1 cellular context compared by ENCODE assay signal in genomic region chr1:238892612-238893011, GRCh38.
TF ChIP-seq lines count a peak whose summit lies in the region.

No MANE protein-coding gene starts in this region.

TF ChIP-seq in H1, 55 proteins besides CTCF, POLR2A, EP300 and RAD21:
- TF ChIP-seq SIN3A (conservative IDR thresholded peaks at IDR 0.05 in 1 of 2, IDR thresholded peaks at IDR 0.05 in 1 of 2; ENCODE audit: low read depth in 1 of 2, low read length in 2 of 2) (no peak), TCF12 (IDR thresholded peaks at IDR 0.05; ENCODE audit: low read depth, low read length) (no peak), EZH2 (IDR thresholded peaks at IDR 0.05; ENCODE audit: low read depth, low read length, severe bottlenecking) (no peak), HDAC2 (IDR thresholded peaks at IDR 0.05; ENCODE audit: borderline replicate concordance in 1 of 2, low read depth in 2 of 2, low read length in 2 of 2) (no peak)
